Comparison of ENCODE assay signal across 15 cellular contexts in the genomic region with DNA sequence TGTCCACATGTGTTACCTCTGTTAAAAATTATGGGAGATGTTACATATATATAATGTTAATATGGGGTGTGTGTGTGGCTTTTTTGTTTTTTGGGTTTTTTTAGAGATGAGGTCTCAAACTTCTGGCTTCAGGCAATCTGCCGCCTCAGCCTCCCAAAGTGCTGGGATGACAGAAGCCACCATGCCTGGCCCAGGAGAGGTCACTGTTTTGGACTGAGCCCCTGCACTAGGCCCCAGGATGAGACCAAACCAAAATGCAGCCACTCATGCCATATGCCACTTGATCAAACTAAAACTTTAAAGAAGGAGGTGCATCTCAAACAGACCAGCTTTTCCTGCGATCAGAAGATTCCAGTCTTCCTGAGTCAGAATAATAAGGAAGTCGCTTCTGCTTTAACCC. TPM values are rescaled to one million over a fixed set of nuclear protein-coding genes. Genes with fewer than 3 reads are reported as not detected.
A peak's percentile ranks its signal among the peaks of the same experiment; 100 is the strongest.
DNase-seq lines count a peak whose midpoint lies in the region; TF ChIP-seq lines count a peak whose summit lies in the region.
"Had no signal": no experiment of that assay in that cellular context is flagged by ENCODE, and none has a peak within 500 bp of the region (broad histone marks: within the 10 kb centered on the region; RNA-seq: fewer than 3 reads in every experiment).

No MANE protein-coding gene starts in this region.

- peaks cover 45% of the 10 kb centered on the region for H3K4me1 Mint-ChIP-seq in activated CD4-positive, alpha-beta memory T cell treated with anti-CD3 and anti-CD28 coated beads, Interleukin-2, amount 10 ng/mL, durations not matched to agents 7 days and 5 days
- H3K4me1 Mint-ChIP-seq in activated CD4-positive, alpha-beta memory T cell treated with anti-CD3 and anti-CD28 coated beads for 36 hours (ENCODE audit: low read depth): peaks cover 37% of the 10 kb centered on the region
- peaks cover 29 to 34% (median 32%) of the 10 kb centered on the region in 3 donors for H3K4me1 Mint-ChIP-seq in CD8-positive, alpha-beta memory T cell
- peaks cover 28% of the 10 kb centered on the region for H3K4me1 Mint-ChIP-seq in neural crest cell

- POLR2A ChIA-PET in activated CD4-positive, alpha-beta memory T cell treated with anti-CD3 and anti-CD28 coated beads, Interleukin-2, amount 10 ng/mL, durations not matched to agents 7 days and 5 days (lab: Charles Lee): interaction anchor here (0.6 to 4.2 kb wide), 3 partner anchors 40 to 47 kb away, joined by 3 to 63 read pairs (median 4); a partner anchor contains a TSS
- POLR2A ChIA-PET in activated CD4-positive, alpha-beta memory T cell treated with anti-CD3 and anti-CD28 coated beads for 36 hours (lab: Charles Lee): no interaction called here
- POLR2A ChIA-PET in CD8-positive, alpha-beta memory T cell (lab: Charles Lee): no interaction called here

- H3K27me3 ChIP-seq in CD8-positive, alpha-beta memory T cell (ENCODE audit: insufficient read depth, low read length, poor library complexity, severe bottlenecking): no peaks in the 10 kb centered on the region

- DNase-seq in activated CD4-positive, alpha-beta memory T cell treated with anti-CD3 and anti-CD28 coated beads, Interleukin-2, amount 10 ng/mL, durations not matched to agents 7 days and 5 days: peak; percentile 9
- DNase-seq in activated CD4-positive, alpha-beta memory T cell treated with anti-CD3 and anti-CD28 coated beads for 36 hours: no peak
- DNase-seq in CD8-positive, alpha-beta memory T cell: no peak
- peak; percentile 36 for DNase-seq in coronary artery (ENCODE audit: low spot score)
- DNase-seq in neural crest cell (ENCODE audit: low read depth, low spot score): no peak
- DNase-seq in pons (ENCODE audit: low spot score): no peak
- no peak for DNase-seq in amygdala (lab: John Stamatoyannopoulos, UW)
- no peak for DNase-seq in stimulated activated naive CD4-positive, alpha-beta T cell treated with Interleukin-2 at 50 U/mL for 16 hours (lab: John Stamatoyannopoulos, UW)
- DNase-seq: GOT3, IMR-90, Kasumi-1, NCI-H1417, NCI-H1930, NCI-H2171 treated with DMSO at 0.1 percent for 48 hours, NCI-H774 had no signal

- H3K27ac Mint-ChIP-seq in activated CD4-positive, alpha-beta memory T cell treated with anti-CD3 and anti-CD28 coated beads, Interleukin-2, amount 10 ng/mL, durations not matched to agents 7 days and 5 days: no peak overlapping the region
- H3K27ac Mint-ChIP-seq in activated CD4-positive, alpha-beta memory T cell treated with anti-CD3 and anti-CD28 coated beads for 36 hours: no peak overlapping the region
- peak overlapping the region in 1 of 8 donors; percentile 95 for H3K27ac Mint-ChIP-seq in CD8-positive, alpha-beta memory T cell
- no peak overlapping the region for H3K27ac Mint-ChIP-seq in neural crest cell (ENCODE audit: unreplicated experiment)

- intact Hi-C loops in activated CD4-positive, alpha-beta memory T cell treated with anti-CD3 and anti-CD28 coated beads for 36 hours (cut with micrococcal nuclease): no loop called here

- H3K4me3 Mint-ChIP-seq in activated CD4-positive, alpha-beta memory T cell treated with anti-CD3 and anti-CD28 coated beads, Interleukin-2, amount 10 ng/mL, durations not matched to agents 7 days and 5 days: no peak overlapping the region
- no peak overlapping the region for H3K4me3 Mint-ChIP-seq in activated CD4-positive, alpha-beta memory T cell treated with anti-CD3 and anti-CD28 coated beads for 36 hours
- H3K4me3 Mint-ChIP-seq in CD8-positive, alpha-beta memory T cell: peak overlapping the region in 4 of 7 donors; percentile 56 to 68 (median 62)
- peak overlapping the region; percentile 85 for H3K4me3 Mint-ChIP-seq in neural crest cell

- H3K36me3 ChIP-seq in CD8-positive, alpha-beta memory T cell (ENCODE audit: insufficient read depth, low read length): peaks cover 10% of the 10 kb centered on the region

- H3K27me3 Mint-ChIP-seq in activated CD4-positive, alpha-beta memory T cell treated with anti-CD3 and anti-CD28 coated beads, Interleukin-2, amount 10 ng/mL, durations not matched to agents 7 days and 5 days: no peaks in the 10 kb centered on the region
- H3K27me3 Mint-ChIP-seq in activated CD4-positive, alpha-beta memory T cell treated with anti-CD3 and anti-CD28 coated beads for 36 hours: no peaks in the 10 kb centered on the region
- peaks cover 0 to 9% of the 10 kb centered on the region in 2 donors for H3K27me3 Mint-ChIP-seq in CD8-positive, alpha-beta memory T cell
- no peaks in the 10 kb centered on the region for H3K27me3 Mint-ChIP-seq in neural crest cell (ENCODE audit: low read depth)

- CTCF ChIA-PET in activated CD4-positive, alpha-beta memory T cell treated with anti-CD3 and anti-CD28 coated beads, Interleukin-2, amount 10 ng/mL, durations not matched to agents 7 days and 5 days (lab: Charles Lee): interaction anchor here (0.7 kb wide), 1 partner anchor 14 kb away, joined by 7 read pairs; no protein-coding TSS in a partner anchor
- CTCF ChIA-PET in activated CD4-positive, alpha-beta memory T cell treated with anti-CD3 and anti-CD28 coated beads for 36 hours (lab: Charles Lee): no interaction called here
- CTCF ChIA-PET in CD8-positive, alpha-beta memory T cell (lab: Charles Lee): interaction anchor here (0.8 kb wide), 1 partner anchor 125 kb away, joined by 3 read pairs; no protein-coding TSS in a partner anchor

- TF ChIP-seq CTCF in coronary artery (IDR thresholded peaks at IDR 0.05) (no peak), neural crest cell (conservative IDR thresholded peaks at IDR 0.05) (no peak)

- H3K4me3 ChIP-seq in CD8-positive, alpha-beta memory T cell (ENCODE audit: low read length): no peak overlapping the region
- H3K4me3 ChIP-seq in coronary artery: no peak overlapping the region

- no peaks in the 10 kb centered on the region for H3K9me3 Mint-ChIP-seq in activated CD4-positive, alpha-beta memory T cell treated with anti-CD3 and anti-CD28 coated beads, Interleukin-2, amount 10 ng/mL, durations not matched to agents 7 days and 5 days
- H3K9me3 Mint-ChIP-seq in activated CD4-positive, alpha-beta memory T cell treated with anti-CD3 and anti-CD28 coated beads for 36 hours: peaks cover 12% of the 10 kb centered on the region
- H3K9me3 Mint-ChIP-seq in CD8-positive, alpha-beta memory T cell: peaks cover 5 to 14% (median 8%) of the 10 kb centered on the region in 5 donors
- peaks cover 3% of the 10 kb centered on the region for H3K9me3 Mint-ChIP-seq in neural crest cell

- H3K9me3 ChIP-seq in CD8-positive, alpha-beta memory T cell (ENCODE audit: low read length): no peaks in the 10 kb centered on the region

- peaks cover 41% of the 10 kb centered on the region for H3K36me3 Mint-ChIP-seq in activated CD4-positive, alpha-beta memory T cell treated with anti-CD3 and anti-CD28 coated beads, Interleukin-2, amount 10 ng/mL, durations not matched to agents 7 days and 5 days (ENCODE audit: low read depth)
- peaks cover 38% of the 10 kb centered on the region for H3K36me3 Mint-ChIP-seq in activated CD4-positive, alpha-beta memory T cell treated with anti-CD3 and anti-CD28 coated beads for 36 hours
- H3K36me3 Mint-ChIP-seq in CD8-positive, alpha-beta memory T cell: peaks cover 8 to 37% (median 29%) of the 10 kb centered on the region in 3 donors
- H3K36me3 Mint-ChIP-seq in neural crest cell (ENCODE audit: low read depth): peaks cover 23% of the 10 kb centered on the region

- H3K4me1 ChIP-seq in CD8-positive, alpha-beta memory T cell (ENCODE audit: insufficient read depth, low read length): peaks cover 26% of the 10 kb centered on the region

- no peak overlapping the region for H3K27ac ChIP-seq in CD8-positive, alpha-beta memory T cell (ENCODE audit: low read depth, low read length)
- H3K27ac ChIP-seq in coronary artery: no peak overlapping the region

RNA-seq across cellular contexts. Expression of a gene that starts 2.5 kb away (rescaled TPM):
- total RNA-seq in activated CD4-positive, alpha-beta memory T cell treated with anti-CD3 and anti-CD28 coated beads, Interleukin-2, amount 10 ng/mL, durations not matched to agents 7 days and 5 days: 10 to 100 TPM; 28.5 to 34.1 TPM
- total RNA-seq in activated CD4-positive, alpha-beta memory T cell treated with anti-CD3 and anti-CD28 coated beads for 36 hours: 10 to 100 TPM; 36.0 to 36.4 TPM
- total RNA-seq in CD8-positive, alpha-beta memory T cell: 10 to 100 TPM; 33.0 to 35.3 TPM
- 24.1 TPM for polyA plus RNA-seq in CD8-positive, alpha-beta memory T cell
- total RNA-seq in neural crest cell: 32.4 and 32.8 TPM in 2 replicates

RNA-seq across cellular contexts. Expression of a gene that starts 41.3 kb away (rescaled TPM):
- total RNA-seq in activated CD4-positive, alpha-beta memory T cell treated with anti-CD3 and anti-CD28 coated beads, Interleukin-2, amount 10 ng/mL, durations not matched to agents 7 days and 5 days: 10 to 100 TPM; 21.3 to 24.6 TPM
- 10 to 100 TPM; 23.6 to 24.8 TPM for total RNA-seq in activated CD4-positive, alpha-beta memory T cell treated with anti-CD3 and anti-CD28 coated beads for 36 hours
- total RNA-seq in CD8-positive, alpha-beta memory T cell: 10 to 100 TPM; 36.5 to 38.1 TPM
- 34.4 TPM for polyA plus RNA-seq in CD8-positive, alpha-beta memory T cell
- total RNA-seq in neural crest cell: 28.9 and 33.7 TPM in 2 replicates

RNA-seq across cellular contexts. Expression of a gene that starts 58.2 kb away (rescaled TPM):
- total RNA-seq in activated CD4-positive, alpha-beta memory T cell treated with anti-CD3 and anti-CD28 coated beads, Interleukin-2, amount 10 ng/mL, durations not matched to agents 7 days and 5 days: 1,000 to 10,000 TPM; 1,152 to 1,168 TPM
- total RNA-seq in activated CD4-positive, alpha-beta memory T cell treated with anti-CD3 and anti-CD28 coated beads for 36 hours: 1,000 to 10,000 TPM; 1,694 to 1,737 TPM
- total RNA-seq in CD8-positive, alpha-beta memory T cell: 1,000 to 10,000 TPM; 1,423 to 1,459 TPM
- polyA plus RNA-seq in CD8-positive, alpha-beta memory T cell: 1,173 TPM
- total RNA-seq in neural crest cell: 1,758 and 1,929 TPM in 2 replicates

Comparison
In these comparisons a context has a peak if more than half of its experiments do, and no peak if none do; other contexts are left out.
1. DNase-seq: peak in activated CD4-positive, alpha-beta memory T cell treated with anti-CD3 and anti-CD28 coated beads, Interleukin-2, amount 10 ng/mL, durations not matched to agents 7 days and 5 days (single experiment) and coronary artery (single experiment); none in activated CD4-positive, alpha-beta memory T cell treated with anti-CD3 and anti-CD28 coated beads for 36 hours (single experiment), CD8-positive, alpha-beta memory T cell (0 of 5), neural crest cell (single experiment), pons (single experiment), amygdala (0 of 56) and stimulated activated naive CD4-positive, alpha-beta T cell treated with Interleukin-2 at 50 U/mL for 16 hours (single experiment).
2. H3K4me3 Mint-ChIP-seq: peak in CD8-positive, alpha-beta memory T cell (4 of 7) and neural crest cell (single experiment); none in activated CD4-positive, alpha-beta memory T cell treated with anti-CD3 and anti-CD28 coated beads, Interleukin-2, amount 10 ng/mL, durations not matched to agents 7 days and 5 days (single experiment) and activated CD4-positive, alpha-beta memory T cell treated with anti-CD3 and anti-CD28 coated beads for 36 hours (single experiment).